In genomic region chr6:165858571-165858970, GRCh38 we compare ENCODE assay signal across 14 cellular contexts.
A peak's percentile ranks its signal among the peaks of the same experiment; 100 is the strongest.
DNase-seq lines count a peak whose midpoint lies in the region; TF ChIP-seq lines count a peak whose summit lies in the region.
"Had no signal": no experiment of that assay in that cellular context is flagged by ENCODE, and none has a peak within 500 bp of the region (broad histone marks: within the 10 kb centered on the region; RNA-seq: fewer than 3 reads in every experiment).

No MANE protein-coding gene starts in this region.

- peak; percentile 29 for TF ChIP-seq CTCF in brain microvascular endothelial cell (IDR thresholded peaks at IDR 0.05; ENCODE audit: low read depth, low read length, missing control alignments)
- no peak for TF ChIP-seq CTCF in lower leg skin (IDR thresholded peaks at IDR 0.05)

- CTCF ChIA-PET in HEK293T (lab: Yijun Ruan, JAX): interaction anchor here (0.6 to 1.2 kb wide), 4 partner anchors 8 to 619 kb away, joined by 3 to 4 read pairs (median 3); no protein-coding TSS in a partner anchor

- DNase-seq in ACHN (peak; percentile 35), HEK293T (ENCODE audit: extremely low spot score) (peak; percentile 50), brain microvascular endothelial cell (peak; percentile 36), kidney glomerular epithelial cell (lab: John Stamatoyannopoulos, UW) (peak; percentile 8), GM19238 (ENCODE audit: insufficient read length, low spot score) (no peak), DMS114 treated with DMSO at 0.1 percent for 48 hours (lab: John Stamatoyannopoulos, UW; ENCODE audit: unreplicated experiment) (no peak), C1 segment of cervical spinal cord (lab: John Stamatoyannopoulos, UW) (no peak), lower leg skin (ENCODE audit: low spot score in 2 of 2) (no peak)
- DNase-seq: activated CD4-positive, alpha-beta memory T cell treated with anti-CD3 and anti-CD28 coated beads for 36 hours; amniotic stem cell; cortex of kidney; MV-4-11 had no signal

- H3K4me3 ChIP-seq in brain microvascular endothelial cell (ENCODE audit: low read depth, low read length) (no peak overlapping the region), lower leg skin (ENCODE audit: low read depth, poor library complexity, severe bottlenecking) (no peak overlapping the region)
- H3K4me3 ChIP-seq: esophagus muscularis mucosa had no signal

- TF ChIP-seq POLR2A in lower leg skin (IDR thresholded peaks at IDR 0.05): no peak

- H3K36me3 ChIP-seq in brain microvascular endothelial cell (replicated peaks): no peaks in the 10 kb centered on the region
- H3K36me3 ChIP-seq: esophagus muscularis mucosa had no signal

- POLR2A ChIA-PET in HEK293T (lab: Yijun Ruan, JAX): no interaction called here

- 40 to 50% methylated on average over 1 of the region's 1 CpG for WGBS in lower leg skin, 2 donors

- intact Hi-C loops in lower leg skin (cut with DNase I; ENCODE audit: low total_unique reads): loop anchor here (10.0 kb wide), 1 partner anchor 134 kb away; no protein-coding TSS in a partner anchor

- no peak overlapping the region for H3K27ac ChIP-seq in brain microvascular endothelial cell
- H3K27ac ChIP-seq: esophagus muscularis mucosa, parathyroid adenoma had no signal

- in situ Hi-C loops in ACHN (cut with HindIII; ENCODE audit: low pct_ligation_motif_present, low pct_unique_long_range_greater_than_20kb, low sequenced_read_pairs) (no loop called here), brain microvascular endothelial cell (cut with HindIII; ENCODE audit: low pct_ligation_motif_present, low sequenced_read_pairs) (no loop called here)

- H3K27me3 ChIP-seq in brain microvascular endothelial cell (replicated peaks): peaks cover 18% of the 10 kb centered on the region

TF ChIP-seq in HEK293T, 16 proteins besides CTCF, POLR2A, EP300 and RAD21:
- no peak for TF ChIP-seq FOXK2 (IDR thresholded peaks at IDR 0.05)
- no peak for TF ChIP-seq L3MBTL2 (conservative IDR thresholded peaks at IDR 0.05)
- TF ChIP-seq SP1 (IDR thresholded peaks at IDR 0.05): no peak
- TF ChIP-seq ELF4 (IDR thresholded peaks at IDR 0.05): no peak
- TF ChIP-seq SUZ12 (IDR thresholded peaks at IDR 0.05): no peak
- TF ChIP-seq ZNF384 (IDR thresholded peaks at IDR 0.05): no peak
- no peak for TF ChIP-seq LEF1 (IDR thresholded peaks at IDR 0.05; ENCODE audit: borderline replicate concordance)
- no peak for TF ChIP-seq HDGF (IDR thresholded peaks at IDR 0.05; ENCODE audit: borderline replicate concordance)
- no peak for TF ChIP-seq CTBP1 (IDR thresholded peaks at IDR 0.05; ENCODE audit: borderline replicate concordance)
- no peak for TF ChIP-seq ARNT (IDR thresholded peaks at IDR 0.05)
- no peak for TF ChIP-seq BHLHE40 (IDR thresholded peaks at IDR 0.05; ENCODE audit: borderline replicate concordance)
- TF ChIP-seq, protein P1, sequence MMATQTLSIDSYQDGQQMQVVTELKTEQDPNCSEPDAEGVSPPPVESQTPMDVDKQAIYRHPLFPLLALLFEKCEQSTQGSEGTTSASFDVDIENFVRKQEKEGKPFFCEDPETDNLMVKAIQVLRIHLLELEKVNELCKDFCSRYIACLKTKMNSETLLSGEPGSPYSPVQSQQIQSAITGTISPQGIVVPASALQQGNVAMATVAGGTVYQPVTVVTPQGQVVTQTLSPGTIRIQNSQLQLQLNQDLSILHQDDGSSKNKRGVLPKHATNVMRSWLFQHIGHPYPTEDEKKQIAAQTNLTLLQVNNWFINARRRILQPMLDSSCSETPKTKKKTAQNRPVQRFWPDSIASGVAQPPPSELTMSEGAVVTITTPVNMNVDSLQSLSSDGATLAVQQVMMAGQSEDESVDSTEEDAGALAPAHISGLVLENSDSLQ (IDR thresholded peaks at IDR 0.05): no peak
TF ChIP-seq in HEK293T: peak in this region for 0.

Comparison
In these comparisons a context has a peak if more than half of its experiments do, and no peak if none do; other contexts are left out.
1. DNase-seq: peak in ACHN (single experiment), HEK293T (single experiment), brain microvascular endothelial cell (single experiment) and kidney glomerular epithelial cell (single experiment); none in GM19238 (single experiment), DMS114 treated with DMSO at 0.1 percent for 48 hours (single experiment), C1 segment of cervical spinal cord (0 of 14) and lower leg skin (0 of 2).